Comparison of ENCODE assay signal across 8 cellular contexts in genomic region chr2:61016392-61017002, GRCh38. TPM values are rescaled to one million over a fixed set of nuclear protein-coding genes. Genes with fewer than 3 reads are reported as not detected.
A peak's percentile ranks its signal among the peaks of the same experiment; 100 is the strongest.
DNase-seq lines count a peak whose midpoint lies in the region; ATAC-seq, FAIRE-seq and TF ChIP-seq lines count a peak whose summit lies in the region.

No MANE protein-coding gene starts in this region.

- peaks cover 4% of the 10 kb centered on the region for H3K79me1 ChIP-seq in H1 (ENCODE audit: low read depth, low read length)

- TF ChIP-seq POLR2A in H1 (IDR thresholded peaks at IDR 0.05; ENCODE audit: control extremely low read depth in 1 of 2, low read depth in 2 of 2, low read length in 2 of 2) = no peak

- no peak for FAIRE-seq in H1 (lab: Jason Lieb, UNC)

- CTCF ChIA-PET in PC-9 (lab: Charles Lee) (interaction anchor here (0.6 kb wide), 1 partner anchor 134 kb away, joined by 14 read pairs; no protein-coding TSS in a partner anchor), H1 (lab: Charles Lee; ENCODE audit: partially characterized antibody) (no interaction called here)

- peaks cover 69% of the 10 kb centered on the region for H3F3A ChIP-seq in PC-9 (ENCODE audit: insufficient read depth, low read depth)

- H3K36me3 ChIP-seq in PC-9 (ENCODE audit: low read depth) (peaks cover 9% of the 10 kb centered on the region), H1 (ENCODE audit: control insufficient read depth in 2 of 4, insufficient read depth in 4 of 4, low read length in 3 of 4) (0 out of 8 replicates have a peak, but pooled peaks cover 0 to 4% (median 0%) of the 10 kb centered on the region in 4 experiments), neuron (ENCODE audit: insufficient read depth, low read length) (peaks cover 6% of the 10 kb centered on the region)

- no peak for TF ChIP-seq RAD21 in H1 (IDR thresholded peaks at IDR 0.05 in 1 of 2, conservative IDR thresholded peaks at IDR 0.05 in 1 of 2; ENCODE audit: low read depth in 2 of 2, low read length in 2 of 2)

- 0 out of 2 replicates have a peak overlapping the region, but pooled peaks have one; percentile 7 for H2BK20ac ChIP-seq in H1 (ENCODE audit: low read length)

- 4% methylated on average over 16 of the region's 16 CpGs; no CpG with 5 or more reads in 1 of the 2 experiments for WGBS in H1 (ENCODE audit: extremely low coverage in 1 of 2, insufficient coverage in 1 of 2, insufficient read length in 1 of 2, insufficient replicate concordance in 2 of 2, low coverage in 1 of 2, low lambda C conversion rate in 2 of 2, missing lambda C conversion rate in 1 of 2), 2 experiments

- peak overlapping the region; percentile 98 for H3K27ac ChIP-seq in PC-9
- H3K27ac ChIP-seq in H1 (ENCODE audit: low read depth, low read length) = peak overlapping the region; percentile 91; the same call in 1 of the 2 replicates

- no peak overlapping the region for H2BK12ac ChIP-seq in H1 (ENCODE audit: low read depth, low read length)

- H3K27me3 ChIP-seq in PC-9 (ENCODE audit: insufficient read depth, low read depth) = no peaks in the 10 kb centered on the region
- H3K27me3 ChIP-seq in H1 (replicated peaks in 1 of 4; ENCODE audit: control insufficient read depth in 3 of 4, extremely low read depth in 1 of 4, insufficient read depth in 3 of 4, low read length in 3 of 4) = no peaks in the 10 kb centered on the region
- H3K27me3 ChIP-seq in neuron (ENCODE audit: insufficient read depth, low read length) = no peaks in the 10 kb centered on the region

- DNase-seq in PC-9 (peak in 1 of 2 experiments; percentile 68), H1 (ENCODE audit: low read depth in 1 of 2, low spot score in 2 of 2) (no peak), NCI-H1417 treated with DMSO at 0.1 percent for 48 hours (lab: John Stamatoyannopoulos, UW) (no peak), NCI-H2081 (lab: John Stamatoyannopoulos, UW) (no peak), NK-92 (lab: John Stamatoyannopoulos, UW; ENCODE audit: unreplicated experiment) (no peak)

- peak overlapping the region; percentile 85 for H3K4me2 ChIP-seq in PC-9
- peak overlapping the region; percentile 65 to 74 for H3K4me2 ChIP-seq in H1 (ENCODE audit: insufficient read depth in 1 of 2, low read depth in 2 of 2, low read length in 2 of 2)

- peak overlapping the region; percentile 84 for H2AFZ ChIP-seq in PC-9
- peak overlapping the region; percentile 63 for H2AFZ ChIP-seq in H1 (ENCODE audit: low read length)
- H2AFZ ChIP-seq in neuron (ENCODE audit: low read depth, low read length) = peak overlapping the region; percentile 91

- TF ChIP-seq CTCF in PC-9 (conservative IDR thresholded peaks at IDR 0.05) (no peak), H1 (IDR thresholded peaks at IDR 0.05; ENCODE audit: control extremely low read depth in 1 of 3, insufficient read depth in 1 of 3, low read depth in 1 of 3, low read length in 3 of 3) (no peak)

- H3K4me1 ChIP-seq in PC-9 (replicated peaks; ENCODE audit: insufficient read depth) (peaks cover 57% of the 10 kb centered on the region), H1 (replicated peaks in 1 of 4; ENCODE audit: control insufficient read depth in 3 of 4, insufficient read depth in 4 of 4, low read length in 3 of 4) (peaks cover 0 to 3% (median 0%) of the 10 kb centered on the region in 4 experiments; a peak in 1 of 7 replicates), neuron (ENCODE audit: insufficient read depth, low read length) (peaks cover 18% of the 10 kb centered on the region)

- no peak overlapping the region for H2AK5ac ChIP-seq in H1 (ENCODE audit: low read depth, low read length)

- H4K20me1 ChIP-seq in PC-9 (ENCODE audit: insufficient read depth) = peaks cover 9% of the 10 kb centered on the region
- H4K20me1 ChIP-seq in H1 (replicated peaks in 1 of 2; ENCODE audit: control insufficient read depth in 1 of 2, insufficient read depth in 2 of 2, low read length in 2 of 2) = no peaks in the 10 kb centered on the region

- peak; percentile 21 for ATAC-seq in GM21717 (IDR thresholded peaks at IDR 0.05; ENCODE audit: unreplicated experiment)

- no peak overlapping the region for H3K14ac ChIP-seq in H1 (ENCODE audit: insufficient read length)

- POLR2A ChIA-PET in PC-9 (lab: Charles Lee; ENCODE audit: unreplicated experiment) (interaction anchor here (0.5 to 0.9 kb wide), 4 partner anchors 10 to 1781 kb away, joined by 3 to 4 read pairs (median 3); no protein-coding TSS in a partner anchor), H1 (lab: Charles Lee; ENCODE audit: partially characterized antibody) (interaction anchor here (1.0 to 1.3 kb wide), 5 partner anchors 9 to 153 kb away, joined by 3 to 4 read pairs (median 3); no protein-coding TSS in a partner anchor)

- 0 out of 2 replicates have a peak overlapping the region, but pooled peaks have one; percentile 81 for H2BK15ac ChIP-seq in H1 (ENCODE audit: low read length)

- H3K4me3 ChIP-seq in GM08714 (ENCODE audit: low read length) (peak overlapping the region; percentile 84), PC-9 (peak overlapping the region; percentile 87), H1 (ENCODE audit: extremely low read depth in 1 of 4, insufficient read depth in 2 of 4, low read depth in 3 of 4, low read length in 4 of 4) (peak overlapping the region; percentile 76 to 100 (median 90)), neuron (ENCODE audit: low read length) (peak overlapping the region; percentile 94)

- H3K79me2 ChIP-seq in PC-9 (ENCODE audit: low read depth) (peaks cover 59% of the 10 kb centered on the region), H1 (ENCODE audit: control insufficient read depth in 1 of 2, insufficient read depth in 2 of 2, low read length in 2 of 2) (peaks cover 0 to 35% of the 10 kb centered on the region in 2 experiments; a peak in 2 of 4 replicates)

- H3K23ac ChIP-seq in H1 (ENCODE audit: insufficient read length) = no peak overlapping the region

- H3K9me3 ChIP-seq in PC-9 (ENCODE audit: insufficient read depth, low read depth) (no peaks in the 10 kb centered on the region; the same call in 1 of the 2 replicates), H1 (ENCODE audit: insufficient read depth in 2 of 2, low read depth in 1 of 2, low read length in 1 of 2) (no peaks in the 10 kb centered on the region), neuron (ENCODE audit: low read length) (peaks cover 6% of the 10 kb centered on the region)

- H2BK120ac ChIP-seq in H1 (replicated peaks; ENCODE audit: low read depth, low read length) = no peak overlapping the region

- H3K18ac ChIP-seq in H1 (ENCODE audit: extremely low read depth, low read length) = peak overlapping the region; percentile 72; the same call in 1 of the 2 replicates

- peak overlapping the region; percentile 4 for H4K5ac ChIP-seq in H1 (ENCODE audit: insufficient read length, low read depth, low read length)

- H3K56ac ChIP-seq in H1 (replicated peaks; ENCODE audit: insufficient read length, low read depth, low read length) = no peak overlapping the region

- no peak overlapping the region for H4K8ac ChIP-seq in H1 (ENCODE audit: extremely low read depth, insufficient read depth, low read length)

- BruUV-seq in PC-9 (replicated peaks; lab: Mats Ljungman, UMichigan) = TSS peak; percentile 82

- no peak overlapping the region for H3K4ac ChIP-seq in H1 (replicated peaks; ENCODE audit: insufficient read length, low read depth, low read length)

- no peak overlapping the region for H4K91ac ChIP-seq in H1 (replicated peaks; ENCODE audit: insufficient read length, low read length)

- no peak for TF ChIP-seq EP300 in H1 (IDR thresholded peaks at IDR 0.05; ENCODE audit: borderline replicate concordance in 1 of 2, low read depth in 2 of 2, low read length in 2 of 2)

- intact Hi-C loops in PC-9 (cut with micrococcal nuclease; ENCODE audit: unreplicated experiment) = loop anchor here (1.0 to 10.0 kb wide), 4 partner anchors 11 to 158 kb away; partner anchors contain the start of genes REL and SANBR

- peak overlapping the region; percentile 77 to 92 (median 89) for H3K9ac ChIP-seq in H1 (replicated peaks in 1 of 4; ENCODE audit: extremely low read depth in 1 of 4, low read depth in 3 of 4, low read length in 3 of 4)

- peak overlapping the region; percentile 99; the same call in 1 of the 2 replicates for H2BK5ac ChIP-seq in H1 (ENCODE audit: low read depth, low read length)

- H3K23me2 ChIP-seq in H1 (ENCODE audit: low read depth, low read length) = peaks cover 3% of the 10 kb centered on the region; the same call in 1 of the 2 replicates

- no peaks in the 10 kb centered on the region for H3K9me2 ChIP-seq in PC-9 (ENCODE audit: insufficient read depth)

TF ChIP-seq in H1, 55 proteins besides CTCF, POLR2A, EP300 and RAD21 (continues in another document):
- no peak for TF ChIP-seq KDM5A (IDR thresholded peaks at IDR 0.05; ENCODE audit: low read length)

RNA-seq across cellular contexts. Expression of gene PEX13, which starts 1.0 kb away (rescaled TPM):
- 28.4 and 32.4 TPM in 2 replicates for total RNA-seq in PC-9 (2021)
- 21.8 and 22.3 TPM in 2 replicates for total RNA-seq in H1 (2021; fragmentation: NEBNext Ultra II Directional; extraction: Animal tissue kit (Norgen Biotek cat#: 25700))
- 12.1 and 16.8 TPM in 2 replicates for polyA plus RNA-seq in H1 (2011; rRNA removed)
- 13.6 TPM for polyA plus RNA-seq in H1 (2011; cell fraction: cytosol; rRNA removed)
- polyA plus RNA-seq in H1 (2011; cell fraction: nucleus; rRNA removed) = 8.3 TPM
- 9.9 to 15.4 TPM (median 11.7 TPM) in 4 replicates for polyA plus RNA-seq in H1 (2012, experiment 1 of 2)
- 3.4 TPM for polyA plus RNA-seq in H1 (2012, experiment 2 of 2)
- polyA plus RNA-seq in H1 (2013, experiment 1 of 2) = 10.8 TPM
- 11.7 TPM for polyA plus RNA-seq in H1 (2013, experiment 2 of 2)
- 33.0 and 42.1 TPM in 2 replicates for polyA minus RNA-seq in H1 (2011; rRNA and poly(A)+ RNA removed)
- 14.8 TPM for polyA minus RNA-seq in H1 (2011; cell fraction: cytosol; rRNA and poly(A)+ RNA removed)
- polyA minus RNA-seq in H1 (2011; cell fraction: nucleus; rRNA and poly(A)+ RNA removed) = 30.5 TPM

RNA-seq across cellular contexts. Expression of gene PUS10, which starts 1.6 kb away (rescaled TPM):
- 4.5 and 5.1 TPM in 2 replicates for total RNA-seq in PC-9 (2021)
- total RNA-seq in H1 (2021; fragmentation: NEBNext Ultra II Directional; extraction: Animal tissue kit (Norgen Biotek cat#: 25700)) = 2.2 and 3.1 TPM in 2 replicates
- polyA plus RNA-seq in H1 (2011; rRNA removed) = 1.3 TPM in 2 replicates
- polyA plus RNA-seq in H1 (2011; cell fraction: cytosol; rRNA removed) = 2.1 TPM
- polyA plus RNA-seq in H1 (2011; cell fraction: nucleus; rRNA removed) = 0.93 TPM
- 1.1 to 1.9 TPM (median 1.5 TPM) in 4 replicates for polyA plus RNA-seq in H1 (2012, experiment 1 of 2)
- 0.33 TPM for polyA plus RNA-seq in H1 (2012, experiment 2 of 2)
- 1.8 TPM for polyA plus RNA-seq in H1 (2013, experiment 1 of 2)
- polyA plus RNA-seq in H1 (2013, experiment 2 of 2) = 1.5 TPM
- 2.8 and 2.9 TPM in 2 replicates for polyA minus RNA-seq in H1 (2011; rRNA and poly(A)+ RNA removed)
- 1.2 TPM for polyA minus RNA-seq in H1 (2011; cell fraction: cytosol; rRNA and poly(A)+ RNA removed)
- polyA minus RNA-seq in H1 (2011; cell fraction: nucleus; rRNA and poly(A)+ RNA removed) = 4.0 TPM

RNA-seq across cellular contexts. Expression of gene SANBR, which starts 49.2 kb away (rescaled TPM):
- 12.6 and 13.8 TPM in 2 replicates for total RNA-seq in PC-9 (2021)
- total RNA-seq in H1 (2021; fragmentation: NEBNext Ultra II Directional; extraction: Animal tissue kit (Norgen Biotek cat#: 25700)) = 12.0 and 12.1 TPM in 2 replicates
- polyA plus RNA-seq in H1 (2011; rRNA removed) = 3.4 and 3.5 TPM in 2 replicates
- 5.1 TPM for polyA plus RNA-seq in H1 (2011; cell fraction: cytosol; rRNA removed)
- polyA plus RNA-seq in H1 (2011; cell fraction: nucleus; rRNA removed) = 3.9 TPM
- 4.6 to 8.8 TPM (median 6.2 TPM) in 4 replicates for polyA plus RNA-seq in H1 (2012, experiment 1 of 2)
- polyA plus RNA-seq in H1 (2012, experiment 2 of 2) = 1.7 TPM
- 8.1 TPM for polyA plus RNA-seq in H1 (2013, experiment 1 of 2)
- 7.9 TPM for polyA plus RNA-seq in H1 (2013, experiment 2 of 2)
- polyA minus RNA-seq in H1 (2011; rRNA and poly(A)+ RNA removed) = 4.3 and 6.1 TPM in 2 replicates
- polyA minus RNA-seq in H1 (2011; cell fraction: cytosol; rRNA and poly(A)+ RNA removed) = 5.2 TPM
- 13.1 TPM for polyA minus RNA-seq in H1 (2011; cell fraction: nucleus; rRNA and poly(A)+ RNA removed)
